Comparison of ENCODE assay signal across 35 cellular contexts in the genomic region with DNA sequence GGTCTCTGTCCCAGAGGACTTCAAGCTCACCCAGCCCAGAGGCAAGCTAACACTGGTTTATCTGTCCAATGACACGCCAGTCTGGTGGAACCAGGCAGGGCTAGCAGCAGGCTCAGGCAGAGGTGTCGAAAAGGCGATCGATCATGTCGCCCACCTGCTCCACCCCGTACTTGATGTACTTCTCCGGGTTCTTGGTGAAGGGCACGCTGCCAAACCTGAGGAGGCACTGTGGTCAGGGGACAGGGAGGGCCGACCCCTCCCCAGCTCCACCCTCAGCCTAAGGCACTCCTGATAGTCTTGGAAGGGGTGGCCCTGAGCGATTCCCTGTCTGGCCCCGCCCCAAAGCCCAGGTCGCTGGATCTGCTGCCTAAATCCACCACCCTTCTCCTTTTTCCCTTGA. TPM values are rescaled to one million over a fixed set of nuclear protein-coding genes. Genes with fewer than 3 reads are reported as not detected.
"Had no signal": no experiment of that assay in that cellular context is flagged by ENCODE, and none has a peak within 500 bp of the region (broad histone marks: within the 10 kb centered on the region; RNA-seq: fewer than 3 reads in every experiment).

No MANE protein-coding gene starts in this region.

- H3K4me3 Mint-ChIP-seq: activated naive CD4-positive, alpha-beta T cell treated with anti-CD3 and anti-CD28 coated beads, Interleukin-2, amount 10 ng/mL, durations not matched to agents 7 days and 5 days; activated naive CD8-positive, alpha-beta T cell treated with anti-CD3 and anti-CD28 coated beads, Interleukin-2, amount 10 ng/mL, durations not matched to agents 7 days and 5 days; activated T-cell treated with anti-CD3 and anti-CD28 coated beads, Interleukin-2, amount 50 U/mL, for 24 hours; brain; effector memory CD8-positive, alpha-beta T cell; stimulated activated naive B cell treated with anti-CD40 and anti-IgM and Interleukin-4, amounts not matched to agents 10 μg/mL and 1 μg/mL and 100 μg/mL, for 72 hours; T-helper 2 cell treated with Interferon-gamma antibody and Interleukin-4, amounts not matched to agents 5 μg/mL and 100 μg/mL, for 36 hours had no signal

- H3K27me3 ChIP-seq: ascending aorta, pancreas, thyroid gland had no signal

- H3K27ac ChIP-seq: ascending aorta, heart left ventricle, left lung, lower lobe of right lung, pancreas, psoas muscle, stomach, thyroid gland had no signal

- H3K4me3 ChIP-seq: ascending aorta, heart left ventricle, left lung, lower lobe of right lung, mucosa of descending colon, pancreas, psoas muscle, smooth muscle cell, stomach, thyroid gland had no signal

- ATAC-seq: activated CD4-positive, CD25-positive, alpha-beta regulatory T cell treated with anti-CD3 and anti-CD28 coated beads, Interleukin-2, amount 50 U/mL, for 24 hours; effector memory CD8-positive, alpha-beta T cell; heart left ventricle; left lung; lower lobe of right lung; mucosa of descending colon; pancreas; psoas muscle; stimulated activated naive B cell treated with anti-CD40 and anti-IgM and Interleukin-4, amounts not matched to agents 10 μg/mL and 1 μg/mL and 100 μg/mL, for 72 hours had no signal

- H3K4me1 ChIP-seq: ascending aorta, lower lobe of right lung, psoas muscle had no signal

- DNase-seq: activated CD4-positive, alpha-beta T cell treated with anti-CD3 and anti-CD28 coated beads for 48 hours; activated CD4-positive, alpha-beta T cell treated with anti-CD3 and anti-CD28 coated beads, Interleukin-2, amount 50 U/mL, for 48 hours; activated CD8-positive, alpha-beta memory T cell treated with anti-CD3 and anti-CD28 coated beads for 24 hours; activated CD8-positive, alpha-beta memory T cell treated with anti-CD3 and anti-CD28 coated beads, Interleukin-2, amount 50 U/mL, for 48 hours; activated gamma-delta T cell; activated naive CD4-positive, alpha-beta T cell treated with anti-CD3 and anti-CD28 coated beads, Interleukin-2, amount 10 ng/mL, durations not matched to agents 7 days and 5 days; activated naive CD8-positive, alpha-beta T cell treated with anti-CD3 and anti-CD28 coated beads, Interleukin-2, amount 10 ng/mL, durations not matched to agents 7 days and 5 days; activated T-cell treated with anti-CD3 and anti-CD28 coated beads, Interleukin-2, amount 50 U/mL, for 24 hours; cortex of kidney; effector memory CD8-positive, alpha-beta T cell; mesenchymal stem cell; psoas muscle; stimulated activated CD4-positive, alpha-beta T cell treated with anti-CD3 and anti-CD28 coated beads, Interleukin-1b, Interleukin-23, amount 100 ng/mL, for 48 hours; stimulated activated CD4-positive, alpha-beta T cell treated with anti-CD3 and anti-CD28 coated beads, Interleukin-4, amount 100 ng/mL, for 4 hours; stimulated activated naive B cell treated with anti-CD40 and anti-IgM and Interleukin-4, amounts not matched to agents 10 μg/mL and 1 μg/mL and 100 μg/mL, for 72 hours; stomach; T-helper 1 cell; thyroid gland had no signal

- H3K9me3 ChIP-seq: ascending aorta, heart left ventricle, left lung, lower lobe of right lung, mucosa of descending colon, pancreas, psoas muscle, stomach, thyroid gland had no signal

- H3K27ac Mint-ChIP-seq: activated naive CD4-positive, alpha-beta T cell treated with anti-CD3 and anti-CD28 coated beads, Interleukin-2, amount 10 ng/mL, durations not matched to agents 7 days and 5 days; activated naive CD8-positive, alpha-beta T cell treated with anti-CD3 and anti-CD28 coated beads, Interleukin-2, amount 10 ng/mL, durations not matched to agents 7 days and 5 days; stimulated activated naive B cell treated with anti-CD40 and anti-IgM and Interleukin-4, amounts not matched to agents 10 μg/mL and 1 μg/mL and 100 μg/mL, for 72 hours; T-helper 2 cell treated with Interferon-gamma antibody and Interleukin-4, amounts not matched to agents 5 μg/mL and 100 μg/mL, for 36 hours had no signal

- H3K9me3 Mint-ChIP-seq: activated naive CD4-positive, alpha-beta T cell treated with anti-CD3 and anti-CD28 coated beads, Interleukin-2, amount 10 ng/mL, durations not matched to agents 7 days and 5 days; activated naive CD8-positive, alpha-beta T cell treated with anti-CD3 and anti-CD28 coated beads, Interleukin-2, amount 10 ng/mL, durations not matched to agents 7 days and 5 days; activated T-cell treated with anti-CD3 and anti-CD28 coated beads, Interleukin-2, amount 50 U/mL, for 24 hours; brain; effector memory CD8-positive, alpha-beta T cell; stimulated activated naive B cell treated with anti-CD40 and anti-IgM and Interleukin-4, amounts not matched to agents 10 μg/mL and 1 μg/mL and 100 μg/mL, for 72 hours; T-helper 2 cell treated with Interferon-gamma antibody and Interleukin-4, amounts not matched to agents 5 μg/mL and 100 μg/mL, for 36 hours had no signal

RNA-seq across cellular contexts. Expression of a gene that starts 4.6 kb away (rescaled TPM):
- total RNA-seq: activated naive CD8-positive, alpha-beta T cell treated with anti-CD3 and anti-CD28 coated beads, Interleukin-2, amount 10 ng/mL, durations not matched to agents 7 days and 5 days; ascending aorta; cardiac septum; cerebellum; endothelial cell of umbilical vein; fibroblast of lung; fibroblast of villous mesenchyme; lower lobe of right lung; myocyte; smooth muscle cell; stomach; ureter had no signal

RNA-seq across cellular contexts. Expression of a gene that starts 9.0 kb away (rescaled TPM):
- total RNA-seq: activated naive CD8-positive, alpha-beta T cell treated with anti-CD3 and anti-CD28 coated beads, Interleukin-2, amount 10 ng/mL, durations not matched to agents 7 days and 5 days; cardiac septum; cerebellum; endothelial cell of umbilical vein; fibroblast of lung; fibroblast of villous mesenchyme; heart left ventricle; lower lobe of right lung; myocyte; smooth muscle cell; stomach; thyroid gland; ureter had no signal

RNA-seq across cellular contexts. Expression of a gene that starts 56.4 kb away (rescaled TPM):
- total RNA-seq: ascending aorta, cerebellum, endothelial cell of umbilical vein, fibroblast of lung, myocyte had no signal
